Comparison of ENCODE assay signal across 36 cellular contexts in the genomic region with DNA sequence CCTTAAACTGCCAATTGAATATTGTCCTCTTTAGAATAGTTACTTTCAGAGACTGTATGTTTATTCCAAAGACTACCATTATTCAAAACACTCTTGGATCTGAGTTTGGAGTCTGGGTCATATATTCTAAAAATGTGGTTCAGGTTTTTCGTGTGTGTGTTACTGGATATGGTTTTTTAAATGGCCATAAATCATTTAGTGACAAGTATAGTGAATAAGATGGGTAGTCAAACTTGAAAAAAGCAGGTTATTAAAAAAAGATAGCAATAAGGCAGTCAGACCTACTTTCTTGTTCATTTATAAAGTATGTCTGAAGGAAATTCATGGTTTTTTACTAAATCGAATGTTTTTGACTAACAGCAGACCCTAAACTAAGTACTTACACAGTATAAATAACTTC.
"Had no signal": no experiment of that assay in that cellular context is flagged by ENCODE, and none has a peak within 500 bp of the region (broad histone marks: within the 10 kb centered on the region; RNA-seq: fewer than 3 reads in every experiment).

No MANE protein-coding gene starts in this region.

- H3K36me3 ChIP-seq: MG63 had no signal

- H3K9me3 ChIP-seq: MG63 had no signal

- H3K4me3 ChIP-seq: MG63 had no signal

- DNase-seq: Karpas-422, Kasumi-1, MG63, MM.1S, MV-4-11, NCI-H1048, NCI-H1092, NCI-H1092 treated with DMSO at 0.1 percent for 48 hours, NCI-H1105, NCI-H1105 treated with DMSO at 0.1 percent for 48 hours, NCI-H1417, NCI-H1417 treated with DMSO at 0.1 percent for 48 hours, NCI-H1436, NCI-H1436 treated with DMSO at 0.1 percent for 48 hours, NCI-H146, NCI-H1694, NCI-H1694 treated with DMSO at 0.1 percent for 48 hours, NCI-H187, NCI-H187 treated with DMSO at 0.1 percent for 48 hours, NCI-H1930, NCI-H2029, NCI-H2029 treated with DMSO at 0.1 percent for 48 hours, NCI-H2081, NCI-H2081 treated with DMSO at 0.1 percent for 48 hours, NCI-H2107, NCI-H2171, NCI-H2171 treated with DMSO at 0.1 percent for 48 hours, NCI-H2227 treated with DMSO at 0.1 percent for 48 hours, NCI-H226, NCI-H345, NCI-H446, NCI-H446 treated with DMSO at 0.1 percent for 48 hours, NCI-H510A, NCI-H510A treated with DMSO at 0.1 percent for 48 hours, NCI-H524, NCI-H524 treated with DMSO at 0.1 percent for 48 hours had no signal

- H3K27me3 ChIP-seq: MG63 had no signal
